12 cellular contexts compared by ENCODE assay signal in genomic region chr1:78277253-78277652, GRCh38.
DNase-seq lines count a peak whose midpoint lies in the region; ATAC-seq, FAIRE-seq and TF ChIP-seq lines count a peak whose summit lies in the region.
"Had no signal": no experiment of that assay in that cellular context is flagged by ENCODE, and none has a peak within 500 bp of the region (broad histone marks: within the 10 kb centered on the region; RNA-seq: fewer than 3 reads in every experiment).

No MANE protein-coding gene starts in this region.

- H3K27ac Mint-ChIP-seq in WTC11, result no peak overlapping the region
- H3K27ac Mint-ChIP-seq: brain had no signal

- no peak overlapping the region for H3K27ac ChIP-seq in neuronal stem cell (replicated peaks; ENCODE audit: low read length)

- no peak overlapping the region for H3K9ac ChIP-seq in neuronal stem cell (ENCODE audit: low read depth, low read length, poor library complexity)

- H2BK15ac ChIP-seq in neuronal stem cell (ENCODE audit: low read length), result no peak overlapping the region

- H3K9me3 Mint-ChIP-seq in WTC11, result peaks cover 4% of the 10 kb centered on the region; the same call in 1 of the 2 replicates

- peak; percentile 78 for ATAC-seq in GM18909 (IDR thresholded peaks at IDR 0.05; ENCODE audit: poor library complexity, unreplicated experiment)
- peak; percentile 62 for ATAC-seq in HG03045 (IDR thresholded peaks at IDR 0.05; ENCODE audit: unreplicated experiment)
- ATAC-seq in WTC11, result no peak

- CTCF ChIA-PET in WTC11 (lab: Charles Lee), result no interaction called here

- no peak overlapping the region for H3K14ac ChIP-seq in neuronal stem cell (ENCODE audit: low read length)

- no peak overlapping the region for H2BK5ac ChIP-seq in neuronal stem cell (ENCODE audit: low read length)

- H4K91ac ChIP-seq in neuronal stem cell (ENCODE audit: low read depth, low read length, poor library complexity), result no peak overlapping the region

- H3K18ac ChIP-seq in neuronal stem cell (ENCODE audit: low read length), result no peak overlapping the region

- no peak overlapping the region for H2BK12ac ChIP-seq in neuronal stem cell (ENCODE audit: low read length)

- H2AFZ ChIP-seq in neuronal stem cell (ENCODE audit: low read length), result no peak overlapping the region

- FAIRE-seq in RCC 7860 (lab: Jason Lieb, UNC), result peak; percentile 99
- FAIRE-seq: GM12891, kidney had no signal

- H3K79me1 ChIP-seq in neuronal stem cell (ENCODE audit: low read depth, low read length), result no peaks in the 10 kb centered on the region

- TF ChIP-seq CTCF in WTC11 (IDR thresholded peaks at IDR 0.05), result no peak

- no peaks in the 10 kb centered on the region for H3K4me1 Mint-ChIP-seq in WTC11
- H3K4me1 Mint-ChIP-seq: brain had no signal

- H3K27me3 ChIP-seq in neuronal stem cell (ENCODE audit: control insufficient read depth in 3 of 3, insufficient read depth in 3 of 3, low read depth in 1 of 3, low read length in 3 of 3), result no peaks in the 10 kb centered on the region

- no peak overlapping the region for H4K8ac ChIP-seq in neuronal stem cell (ENCODE audit: low read depth, low read length)

- peak; percentile 90 for DNase-seq in RCC 7860 (ENCODE audit: low spot score)
- DNase-seq in kidney tubule cell (ENCODE audit: low spot score), result peak; percentile 94
- no peak for DNase-seq in stimulated activated CD8-positive, alpha-beta memory T cell treated with anti-CD3 and anti-CD28 coated beads, Interleukin-4, amount 100 ng/mL, for 48 hours
- no peak for DNase-seq in neuronal stem cell (ENCODE audit: low spot score)
- DNase-seq in C1 segment of cervical spinal cord (lab: John Stamatoyannopoulos, UW), result no peak
- DNase-seq in WTC11 (ENCODE audit: low spot score), result no peak
- DNase-seq: kidney, NCI-H1105 had no signal

- no peaks in the 10 kb centered on the region for H3K4me1 ChIP-seq in neuronal stem cell (ENCODE audit: control insufficient read depth in 2 of 2, insufficient read depth in 1 of 2, low read depth in 1 of 2, low read length in 2 of 2)

- no peak overlapping the region for H3K4ac ChIP-seq in neuronal stem cell (ENCODE audit: low read length)

- H3K27me3 Mint-ChIP-seq in WTC11 (ENCODE audit: low read depth), result peaks cover 30% of the 10 kb centered on the region

- peaks cover 0 to 1% of the 10 kb centered on the region in 2 donors for H3K9me3 ChIP-seq in neuronal stem cell (replicated peaks in 1 of 2; ENCODE audit: control insufficient read depth in 2 of 2, insufficient read depth in 1 of 2, low read depth in 1 of 2, low read length in 2 of 2)

- H2BK120ac ChIP-seq in neuronal stem cell (ENCODE audit: low read depth, low read length), result no peak overlapping the region

- H3K36me3 Mint-ChIP-seq in WTC11, result no peaks in the 10 kb centered on the region
- H3K36me3 Mint-ChIP-seq: brain had no signal

- H3K36me3 ChIP-seq in neuronal stem cell (replicated peaks in 1 of 2; ENCODE audit: control insufficient read depth in 2 of 2, insufficient read depth in 2 of 2, low read length in 2 of 2), result no peaks in the 10 kb centered on the region

- H2AK5ac ChIP-seq in neuronal stem cell (ENCODE audit: low read depth, low read length), result no peak overlapping the region

- H3K4me3 ChIP-seq in neuronal stem cell (ENCODE audit: low read length in 2 of 2), result no peak overlapping the region

- POLR2A ChIA-PET in WTC11 (lab: Charles Lee), result no interaction called here

- no peak overlapping the region for H3K23ac ChIP-seq in neuronal stem cell (ENCODE audit: low read depth, low read length, poor library complexity)

- H3K4me2 ChIP-seq in neuronal stem cell (ENCODE audit: insufficient read depth, low read length, poor library complexity, severe bottlenecking), result no peak overlapping the region

- H3K4me3 Mint-ChIP-seq in WTC11, result no peak overlapping the region
- H3K4me3 Mint-ChIP-seq: brain had no signal

TF ChIP-seq in WTC11, 78 proteins besides CTCF, POLR2A, EP300 and RAD21:
- TF ChIP-seq ZNF416 (CRISPR knock-in tag; IDR thresholded peaks at IDR 0.05) (no peak), NFATC4 (CRISPR knock-in tag; IDR thresholded peaks at IDR 0.05) (no peak), USF2 (CRISPR knock-in tag; IDR thresholded peaks at IDR 0.05) (no peak), PRRX2 (CRISPR knock-in tag; IDR thresholded peaks at IDR 0.05) (no peak), JUN (CRISPR knock-in tag; IDR thresholded peaks at IDR 0.05) (no peak), FOXJ3 (CRISPR knock-in tag; IDR thresholded peaks at IDR 0.05; ENCODE audit: borderline replicate concordance) (no peak), RELA (CRISPR knock-in tag; IDR thresholded peaks at IDR 0.05; ENCODE audit: borderline replicate concordance) (no peak), ZSCAN18 (CRISPR knock-in tag; IDR thresholded peaks at IDR 0.05) (no peak), ELF4 (CRISPR knock-in tag; IDR thresholded peaks at IDR 0.05; ENCODE audit: low read depth) (no peak), CDX4 (CRISPR knock-in tag; IDR thresholded peaks at IDR 0.05; ENCODE audit: borderline replicate concordance) (no peak)
TF ChIP-seq in WTC11: peak in this region for 0.

Comparison
In these comparisons a context has a peak if more than half of its experiments do, and no peak if none do; other contexts are left out.
1. DNase-seq: peak in RCC 7860 (single experiment) and kidney tubule cell (single experiment); none in stimulated activated CD8-positive, alpha-beta memory T cell treated with anti-CD3 and anti-CD28 coated beads, Interleukin-4, amount 100 ng/mL, for 48 hours (single experiment), neuronal stem cell (single experiment), C1 segment of cervical spinal cord (0 of 14) and WTC11 (single experiment).